8 cellular contexts compared by ENCODE assay signal in the genomic region with DNA sequence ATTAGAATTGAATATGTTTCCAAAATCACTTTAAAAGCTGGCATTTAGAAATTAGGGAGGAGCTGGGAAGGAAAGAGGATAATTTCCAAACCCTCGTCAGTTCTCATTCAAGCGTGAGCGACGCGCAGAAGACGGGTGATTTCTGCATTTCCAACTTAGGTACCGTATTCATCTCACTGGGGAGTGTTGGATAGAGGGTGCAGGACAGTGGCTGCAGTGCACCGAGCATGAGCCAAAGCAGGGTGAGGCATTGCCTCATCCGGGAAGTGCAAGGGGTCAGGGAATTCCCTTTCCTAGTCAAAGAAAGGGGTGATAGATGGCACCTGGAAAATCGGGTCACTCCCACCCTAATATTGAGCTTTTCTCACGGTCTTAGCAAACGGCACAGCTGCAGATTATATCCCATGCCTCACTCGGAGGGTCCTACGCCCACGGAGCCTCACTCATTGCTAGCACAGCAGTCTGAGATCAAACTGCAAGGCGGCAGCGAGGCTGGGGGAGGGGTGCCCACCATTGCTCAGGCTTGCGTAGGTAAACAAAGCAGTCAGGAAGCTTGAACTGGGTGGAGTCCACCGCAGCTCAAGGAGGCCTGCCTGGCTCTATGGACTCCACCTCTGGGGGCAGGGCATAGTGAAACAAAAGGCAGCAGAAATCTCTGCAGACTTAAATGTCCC.
DNase-seq lines count a peak whose midpoint lies in the region; ATAC-seq and TF ChIP-seq lines count a peak whose summit lies in the region.
"Not testable (repeated sequence)": the region's sequence is repeated elsewhere in the genome, so short reads cannot be mapped to it uniquely, and the experiment has no call there.

No MANE protein-coding gene starts in this region.

- not testable (repeated sequence) for H3K27me3 ChIP-seq in PC-3 (ENCODE audit: low read length); upper lobe of right lung

- not testable (repeated sequence) for H3K9me3 ChIP-seq in PC-3 (ENCODE audit: low read length); upper lobe of right lung

- H3K27ac Mint-ChIP-seq in mesothelial cell of epicardium, result not testable (repeated sequence)

- not testable (repeated sequence) for H2AFZ ChIP-seq in PC-3 (ENCODE audit: low read length)

- not testable (repeated sequence) for H3K4me1 ChIP-seq in PC-3 (ENCODE audit: insufficient read depth, low read length); upper lobe of right lung

- not testable (repeated sequence) for H3K9me2 ChIP-seq in PC-3 (replicated peaks; ENCODE audit: low read length)

- CTCF ChIA-PET in PC-3 (lab: Charles Lee), result not testable (repeated sequence)

- DNase-seq in HT1080 (ENCODE audit: low read depth), result peak; percentile 28
- DNase-seq in PC-3, result peak; percentile 4
- DNase-seq in activated CD4-positive, alpha-beta T cell treated with anti-CD3 and anti-CD28 coated beads, Interleukin-2, amount 50 U/mL, for 4 hours, result peak; percentile 45 to 49
- peak; percentile 87 for DNase-seq in activated effector memory CD4-positive, alpha-beta T cell treated with anti-CD3 and anti-CD28 coated beads, Interleukin-2, amount 50 U/mL, for 16 hours
- peak; percentile 22 for DNase-seq in epithelial cell of prostate (ENCODE audit: low read depth, low spot score)
- not testable (repeated sequence) for DNase-seq in mesothelial cell of epicardium (ENCODE audit: low spot score in 2 of 2, unreplicated experiment in 2 of 2); upper lobe of right lung
- DNase-seq in stimulated activated CD4-positive, alpha-beta T cell treated with anti-CD3 and anti-CD28 coated beads, Interleukin-4, amount 100 ng/mL, for 4 hours, result peak; percentile 22 to 67

- not testable (repeated sequence) for TF ChIP-seq CTCF in PC-3 (conservative IDR thresholded peaks at IDR 0.05; ENCODE audit: low read depth, low read length); mesothelial cell of epicardium (IDR thresholded peaks at IDR 0.05; ENCODE audit: unreplicated experiment); upper lobe of right lung (IDR thresholded peaks at IDR 0.05)

- ATAC-seq in PC-3, upper lobe of right lung: not testable (repeated sequence)

- not testable (repeated sequence) for H3K4me1 Mint-ChIP-seq in mesothelial cell of epicardium

- H3F3A ChIP-seq in PC-3 (ENCODE audit: low read length, unreplicated experiment), result not testable (repeated sequence)

- H3K79me2 ChIP-seq in PC-3 (ENCODE audit: low read length), result not testable (repeated sequence)

- H3K27me3 Mint-ChIP-seq in mesothelial cell of epicardium (ENCODE audit: low read depth), result not testable (repeated sequence)

- not testable (repeated sequence) for H3K27ac ChIP-seq in PC-3 (ENCODE audit: low read length); epithelial cell of prostate; upper lobe of right lung

- BruUV-seq in PC-3 (replicated peaks; lab: Mats Ljungman, UMichigan), result not testable (repeated sequence)

- not testable (repeated sequence) for H3K4me2 ChIP-seq in PC-3 (ENCODE audit: low read length)

- not testable (repeated sequence) for H4K20me1 ChIP-seq in PC-3 (ENCODE audit: low read length)

- not testable (repeated sequence) for H3K36me3 Mint-ChIP-seq in mesothelial cell of epicardium

- H3K4me3 ChIP-seq in PC-3 (ENCODE audit: low read length), result not testable (repeated sequence)
- H3K4me3 ChIP-seq in upper lobe of right lung, result peak overlapping the region; percentile 28

- H3K9me3 Mint-ChIP-seq in mesothelial cell of epicardium, result peaks cover 18% of the 10 kb centered on the region

- H3K9ac ChIP-seq in PC-3 (ENCODE audit: low read length), result not testable (repeated sequence)

- POLR2A ChIA-PET in PC-3 (lab: Charles Lee; ENCODE audit: unreplicated experiment), result not testable (repeated sequence)

- intact Hi-C loops in PC-3 (cut with micrococcal nuclease); upper lobe of right lung (cut with DNase I): not testable (repeated sequence)

- H3K4me3 Mint-ChIP-seq in mesothelial cell of epicardium, result peak overlapping the region; percentile 63

- not testable (repeated sequence) for H3K36me3 ChIP-seq in PC-3 (ENCODE audit: low read depth, low read length); upper lobe of right lung
